In the genomic region with DNA sequence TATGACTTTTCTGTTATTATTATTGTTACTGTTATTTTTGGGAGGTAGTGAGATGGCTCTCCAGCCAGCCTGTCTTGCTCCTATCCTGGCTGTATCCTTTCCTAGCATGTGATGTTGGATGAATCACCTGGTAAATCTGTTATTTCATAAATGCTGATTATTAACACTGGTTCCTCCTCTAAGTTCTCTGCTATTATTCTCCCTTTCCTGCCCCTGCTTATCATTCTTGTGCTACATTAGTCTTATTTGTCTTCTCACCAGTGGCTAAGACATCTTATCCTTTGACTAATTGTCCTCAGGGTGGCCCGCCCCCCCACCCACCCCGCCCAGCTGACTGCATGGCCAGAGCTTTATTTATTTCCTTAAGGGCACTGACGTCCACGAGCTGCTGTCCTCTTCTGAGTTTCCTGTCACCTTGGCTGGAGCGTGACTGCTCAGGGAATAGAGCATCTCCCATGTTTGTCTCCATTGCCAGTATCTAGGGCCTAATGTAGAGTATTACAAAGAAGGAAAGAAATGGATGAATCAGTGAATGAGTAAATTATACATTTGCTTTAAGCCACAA, we compare ENCODE assay signal across 12 cellular contexts.
DNase-seq lines count a peak whose midpoint lies in the region; ATAC-seq, FAIRE-seq and TF ChIP-seq lines count a peak whose summit lies in the region.
"Had no signal": no experiment of that assay in that cellular context is flagged by ENCODE, and none has a peak within 500 bp of the region (broad histone marks: within the 10 kb centered on the region; RNA-seq: fewer than 3 reads in every experiment).

No MANE protein-coding gene starts in this region.

- H3K4me1 Mint-ChIP-seq in activated CD8-positive, alpha-beta T cell treated with anti-CD3 and anti-CD28 coated beads for 36 hours (ENCODE audit: low read depth), result peaks cover 29% of the 10 kb centered on the region
- peaks cover 40% of the 10 kb centered on the region for H3K4me1 Mint-ChIP-seq in activated CD8-positive, alpha-beta T cell treated with anti-CD3 and anti-CD28 coated beads, Interleukin-2, amount 10 ng/mL, durations not matched to agents 7 days and 5 days (ENCODE audit: low read depth)

- CTCF ChIA-PET in activated CD8-positive, alpha-beta T cell treated with anti-CD3 and anti-CD28 coated beads for 36 hours (lab: Charles Lee), result no interaction called here
- CTCF ChIA-PET in activated CD8-positive, alpha-beta T cell treated with anti-CD3 and anti-CD28 coated beads, Interleukin-2, amount 10 ng/mL, durations not matched to agents 7 days and 5 days (lab: Charles Lee), result no interaction called here

- H3K4me3 ChIP-seq in pancreas, result no peak overlapping the region
- no peak overlapping the region for H3K4me3 ChIP-seq in dorsolateral prefrontal cortex

- no peak for DNase-seq in activated CD8-positive, alpha-beta T cell treated with anti-CD3 and anti-CD28 coated beads for 36 hours
- DNase-seq in activated CD8-positive, alpha-beta T cell treated with anti-CD3 and anti-CD28 coated beads, Interleukin-2, amount 10 ng/mL, durations not matched to agents 7 days and 5 days, result no peak
- DNase-seq in RCC 7860 (ENCODE audit: low spot score) (peak; percentile 73), epithelial cell of prostate (ENCODE audit: low read depth, low spot score) (no peak), pancreas (no peak), NCI-H146 treated with DMSO at 0.1 percent for 48 hours (lab: John Stamatoyannopoulos, UW; ENCODE audit: unreplicated experiment) (no peak), mesenteric fat pad (ENCODE audit: low spot score) (no peak), dorsolateral prefrontal cortex (no peak)
- DNase-seq: NCI-H2029, substantia nigra had no signal

- WGBS in pancreas, 2 donors, result 65 to 73% methylated on average over 5 of the region's 5 CpGs

- POLR2A ChIA-PET in activated CD8-positive, alpha-beta T cell treated with anti-CD3 and anti-CD28 coated beads for 36 hours (lab: Charles Lee), result interaction anchor here (0.6 kb wide), 1 partner anchor 114 kb away, joined by 4 read pairs; no protein-coding TSS in a partner anchor
- POLR2A ChIA-PET in activated CD8-positive, alpha-beta T cell treated with anti-CD3 and anti-CD28 coated beads, Interleukin-2, amount 10 ng/mL, durations not matched to agents 7 days and 5 days (lab: Charles Lee), result interaction anchor here (1.2 to 2.0 kb wide), 2 partner anchors 110 to 112 kb away, joined by 3 to 6 read pairs; a partner anchor contains a TSS

- H3K27me3 ChIP-seq in pancreas, result no peaks in the 10 kb centered on the region
- H3K27me3 ChIP-seq in dorsolateral prefrontal cortex, result peaks cover 0 to 4% (median 0%) of the 10 kb centered on the region in 45 donors

- no peak overlapping the region for H3K4me3 Mint-ChIP-seq in activated CD8-positive, alpha-beta T cell treated with anti-CD3 and anti-CD28 coated beads for 36 hours
- no peak overlapping the region for H3K4me3 Mint-ChIP-seq in activated CD8-positive, alpha-beta T cell treated with anti-CD3 and anti-CD28 coated beads, Interleukin-2, amount 10 ng/mL, durations not matched to agents 7 days and 5 days
- H3K4me3 Mint-ChIP-seq: T-helper 1 cell treated with Interleukin-12 subunit alpha and Interleukin-12 subunit beta and Interleukin-4 antibody, amounts not matched to agents 30 μg/mL and 1 μg/mL, for 36 hours had no signal

- no peak for TF ChIP-seq CTCF in activated CD8-positive, alpha-beta T cell treated with anti-CD3 and anti-CD28 coated beads for 36 hours (IDR thresholded peaks at IDR 0.05)
- TF ChIP-seq CTCF in pancreas (IDR thresholded peaks at IDR 0.05) (no peak), dorsolateral prefrontal cortex (IDR thresholded peaks at IDR 0.05 in 54 of 56, conservative IDR thresholded peaks at IDR 0.05 in 2 of 56; ENCODE audit: low read depth in 1 of 56, partially characterized antibody in 56 of 56) (no peak)

- FAIRE-seq in RCC 7860 (lab: Jason Lieb, UNC) (peak; percentile 40), pancreas (lab: Jason Lieb, UNC) (no peak)

- no peaks in the 10 kb centered on the region for H3K9me3 ChIP-seq in pancreas

- no peak for ATAC-seq in activated CD8-positive, alpha-beta T cell treated with anti-CD3 and anti-CD28 coated beads for 36 hours
- ATAC-seq in activated CD8-positive, alpha-beta T cell treated with anti-CD3 and anti-CD28 coated beads, Interleukin-2, amount 10 ng/mL, durations not matched to agents 7 days and 5 days, result no peak
- ATAC-seq in pancreas, result peak in 3 of 4 donors; percentile 22 to 48 (median 32)

- H3K27me3 Mint-ChIP-seq in activated CD8-positive, alpha-beta T cell treated with anti-CD3 and anti-CD28 coated beads for 36 hours, result no peaks in the 10 kb centered on the region
- no peaks in the 10 kb centered on the region for H3K27me3 Mint-ChIP-seq in activated CD8-positive, alpha-beta T cell treated with anti-CD3 and anti-CD28 coated beads, Interleukin-2, amount 10 ng/mL, durations not matched to agents 7 days and 5 days (ENCODE audit: low read depth)

- intact Hi-C loops in activated CD8-positive, alpha-beta T cell treated with anti-CD3 and anti-CD28 coated beads for 36 hours (cut with micrococcal nuclease), result no loop called here
- intact Hi-C loops in pancreas (cut with DNase I) (no loop called here), dorsolateral prefrontal cortex (cut with DNase I) (no loop called here)

- no peaks in the 10 kb centered on the region for H3K9me3 Mint-ChIP-seq in activated CD8-positive, alpha-beta T cell treated with anti-CD3 and anti-CD28 coated beads for 36 hours
- H3K9me3 Mint-ChIP-seq in activated CD8-positive, alpha-beta T cell treated with anti-CD3 and anti-CD28 coated beads, Interleukin-2, amount 10 ng/mL, durations not matched to agents 7 days and 5 days (ENCODE audit: insufficient read depth), result peaks cover 3% of the 10 kb centered on the region
- H3K9me3 Mint-ChIP-seq: T-helper 1 cell treated with Interleukin-12 subunit alpha and Interleukin-12 subunit beta and Interleukin-4 antibody, amounts not matched to agents 30 μg/mL and 1 μg/mL, for 36 hours had no signal

- peaks cover 0 to 4% (median 0%) of the 10 kb centered on the region in 3 donors for H3K4me1 ChIP-seq in pancreas

- H3K36me3 ChIP-seq in pancreas, result no peaks in the 10 kb centered on the region

- H3K27ac ChIP-seq in epithelial cell of prostate (peak overlapping the region; percentile 95), pancreas (peak overlapping the region in 1 of 4 donors; percentile 4), dorsolateral prefrontal cortex (no peak overlapping the region)
- H3K27ac ChIP-seq: parathyroid adenoma had no signal

- peak overlapping the region; percentile 46 for H3K27ac Mint-ChIP-seq in activated CD8-positive, alpha-beta T cell treated with anti-CD3 and anti-CD28 coated beads for 36 hours
- H3K27ac Mint-ChIP-seq in activated CD8-positive, alpha-beta T cell treated with anti-CD3 and anti-CD28 coated beads, Interleukin-2, amount 10 ng/mL, durations not matched to agents 7 days and 5 days, result no peak overlapping the region

- H3K36me3 Mint-ChIP-seq in activated CD8-positive, alpha-beta T cell treated with anti-CD3 and anti-CD28 coated beads for 36 hours (ENCODE audit: low read depth), result no peaks in the 10 kb centered on the region
- H3K36me3 Mint-ChIP-seq in activated CD8-positive, alpha-beta T cell treated with anti-CD3 and anti-CD28 coated beads, Interleukin-2, amount 10 ng/mL, durations not matched to agents 7 days and 5 days (ENCODE audit: low read depth), result no peaks in the 10 kb centered on the region

Comparison
In these comparisons a context has a peak if more than half of its experiments do, and no peak if none do; other contexts are left out.
1. ATAC-seq: peak in pancreas (3 of 4); none in activated CD8-positive, alpha-beta T cell treated with anti-CD3 and anti-CD28 coated beads for 36 hours (single experiment) and activated CD8-positive, alpha-beta T cell treated with anti-CD3 and anti-CD28 coated beads, Interleukin-2, amount 10 ng/mL, durations not matched to agents 7 days and 5 days (single experiment).